ENCODE assay signal across 31 cellular contexts in the genomic region with DNA sequence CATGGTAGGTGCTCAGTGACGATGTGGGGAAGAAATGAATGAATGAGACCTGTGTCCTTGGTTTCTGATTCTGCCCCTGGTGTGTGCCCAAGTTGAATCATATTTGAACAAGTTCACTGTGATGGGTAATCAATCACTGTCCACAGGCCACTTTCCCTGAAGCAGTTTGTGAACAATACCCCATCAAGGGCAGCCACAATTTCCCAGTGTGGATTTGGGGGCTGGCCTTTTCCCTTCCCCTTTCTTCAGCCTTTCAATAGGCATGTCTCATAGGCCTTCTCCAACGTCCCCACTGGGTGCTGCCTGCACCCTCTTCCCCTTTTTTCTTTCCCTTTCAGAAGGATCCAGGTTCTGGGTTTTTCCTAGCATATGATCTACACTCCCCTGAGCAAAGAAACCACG.
"Had no signal": no experiment of that assay in that cellular context is flagged by ENCODE, and none has a peak within 500 bp of the region (broad histone marks: within the 10 kb centered on the region; RNA-seq: fewer than 3 reads in every experiment).

No MANE protein-coding gene starts in this region.

- ATAC-seq: activated CD4-positive, alpha-beta T cell treated with anti-CD3 and anti-CD28 coated beads for 36 hours; activated T-cell treated with anti-CD3 and anti-CD28 coated beads, Interleukin-2, amount 50 U/mL, for 72 hours; K562 had no signal

- H3K27ac ChIP-seq: brain microvascular endothelial cell, cardiac muscle cell, Peyer's patch, SJSA1, VCaP had no signal

- H3K4me1 Mint-ChIP-seq: activated CD4-positive, alpha-beta memory T cell treated with anti-CD3 and anti-CD28 coated beads, Interleukin-2, amount 10 ng/mL, durations not matched to agents 7 days and 5 days; activated CD4-positive, alpha-beta T cell treated with anti-CD3 and anti-CD28 coated beads for 36 hours had no signal

- H3K9me3 Mint-ChIP-seq: activated CD4-positive, alpha-beta memory T cell treated with anti-CD3 and anti-CD28 coated beads, Interleukin-2, amount 10 ng/mL, durations not matched to agents 7 days and 5 days; activated naive CD4-positive, alpha-beta T cell treated with anti-CD3 and anti-CD28 coated beads, Interleukin-2, amount 10 ng/mL, durations not matched to agents 7 days and 5 days; activated naive CD8-positive, alpha-beta T cell treated with anti-CD3 and anti-CD28 coated beads for 36 hours; activated T-cell treated with anti-CD3 and anti-CD28 coated beads, Interleukin-2, amount 50 U/mL, for 72 hours; activated T-helper 2 cell treated with anti-CD3 and anti-CD28 coated beads, Interferon-gamma antibody, Interleukin-2, Interleukin-4, amounts not matched to agents 10 μg/mL and 5 μg/mL and 100 μg/mL, durations not matched to agents 14 hours and 24 hours and 36 hours had no signal

- DNase-seq: activated CD4-positive, alpha-beta memory T cell treated with anti-CD3 and anti-CD28 coated beads, Interleukin-2, amount 10 ng/mL, durations not matched to agents 7 days and 5 days; activated CD4-positive, alpha-beta T cell treated with anti-CD3 and anti-CD28 coated beads for 36 hours; activated CD4-positive, alpha-beta T cell treated with anti-CD3 and anti-CD28 coated beads, Interleukin-2, amount 50 U/mL, for 1 hour; activated CD4-positive, CD25-positive, alpha-beta regulatory T cell; activated gamma-delta T cell treated with Interleukin-2 at 50 U/mL for 16 hours; activated naive CD4-positive, alpha-beta T cell treated with anti-CD3 and anti-CD28 coated beads, Interleukin-2, amount 10 ng/mL, durations not matched to agents 7 days and 5 days; activated naive CD8-positive, alpha-beta T cell treated with anti-CD3 and anti-CD28 coated beads for 36 hours; activated T-cell treated with anti-CD3 and anti-CD28 coated beads for 4 hours; activated T-cell treated with anti-CD3 and anti-CD28 coated beads, Interleukin-2, amount 50 U/mL, for 72 hours; brain microvascular endothelial cell; Karpas-422; MV-4-11; NCI-H1092 treated with DMSO at 0.1 percent for 48 hours; NCI-H1417 treated with DMSO at 0.1 percent for 48 hours; NCI-H1694 treated with DMSO at 0.1 percent for 48 hours; NCI-H2029 treated with DMSO at 0.1 percent for 48 hours; NCI-H345; NCI-H510A; NCI-H526 treated with DMSO at 0.1 percent for 48 hours; NK-92 treated with Interleukin-12 subunit alpha and Interleukin-12 subunit beta, amount 100 ng/mL, for 24 hours; OCI-M1; Peyer's patch; SHP77; T-helper 2 cell; T1000 had no signal

- H3K4me1 ChIP-seq: Peyer's patch had no signal

- H3K4me3 Mint-ChIP-seq: activated CD4-positive, alpha-beta memory T cell treated with anti-CD3 and anti-CD28 coated beads, Interleukin-2, amount 10 ng/mL, durations not matched to agents 7 days and 5 days; activated CD4-positive, alpha-beta T cell treated with anti-CD3 and anti-CD28 coated beads for 36 hours; activated naive CD4-positive, alpha-beta T cell treated with anti-CD3 and anti-CD28 coated beads, Interleukin-2, amount 10 ng/mL, durations not matched to agents 7 days and 5 days; activated naive CD8-positive, alpha-beta T cell treated with anti-CD3 and anti-CD28 coated beads for 36 hours; activated T-cell treated with anti-CD3 and anti-CD28 coated beads, Interleukin-2, amount 50 U/mL, for 72 hours had no signal

- H3K27ac Mint-ChIP-seq: activated CD4-positive, alpha-beta memory T cell treated with anti-CD3 and anti-CD28 coated beads, Interleukin-2, amount 10 ng/mL, durations not matched to agents 7 days and 5 days; activated CD4-positive, alpha-beta T cell treated with anti-CD3 and anti-CD28 coated beads for 36 hours; activated naive CD4-positive, alpha-beta T cell treated with anti-CD3 and anti-CD28 coated beads, Interleukin-2, amount 10 ng/mL, durations not matched to agents 7 days and 5 days; activated naive CD8-positive, alpha-beta T cell treated with anti-CD3 and anti-CD28 coated beads for 36 hours; activated T-cell treated with anti-CD3 and anti-CD28 coated beads, Interleukin-2, amount 50 U/mL, for 72 hours; activated T-helper 2 cell treated with anti-CD3 and anti-CD28 coated beads, Interferon-gamma antibody, Interleukin-2, Interleukin-4, amounts not matched to agents 10 μg/mL and 5 μg/mL and 100 μg/mL, durations not matched to agents 14 hours and 24 hours and 36 hours had no signal

- H3K27me3 ChIP-seq: brain microvascular endothelial cell, cardiac muscle cell, Peyer's patch had no signal

- H3K36me3 ChIP-seq: brain microvascular endothelial cell, cardiac muscle cell, Peyer's patch, SJSA1 had no signal

- H3K9me3 ChIP-seq: Peyer's patch, SJSA1 had no signal

- H3K4me3 ChIP-seq: cardiac muscle cell, K562, Peyer's patch, SJSA1 had no signal

- FAIRE-seq: K562, TTC549 had no signal

- H3K36me3 Mint-ChIP-seq: activated naive CD4-positive, alpha-beta T cell treated with anti-CD3 and anti-CD28 coated beads, Interleukin-2, amount 10 ng/mL, durations not matched to agents 7 days and 5 days; activated naive CD8-positive, alpha-beta T cell treated with anti-CD3 and anti-CD28 coated beads for 36 hours had no signal
